10 cellular contexts compared by ENCODE assay signal in the genomic region with DNA sequence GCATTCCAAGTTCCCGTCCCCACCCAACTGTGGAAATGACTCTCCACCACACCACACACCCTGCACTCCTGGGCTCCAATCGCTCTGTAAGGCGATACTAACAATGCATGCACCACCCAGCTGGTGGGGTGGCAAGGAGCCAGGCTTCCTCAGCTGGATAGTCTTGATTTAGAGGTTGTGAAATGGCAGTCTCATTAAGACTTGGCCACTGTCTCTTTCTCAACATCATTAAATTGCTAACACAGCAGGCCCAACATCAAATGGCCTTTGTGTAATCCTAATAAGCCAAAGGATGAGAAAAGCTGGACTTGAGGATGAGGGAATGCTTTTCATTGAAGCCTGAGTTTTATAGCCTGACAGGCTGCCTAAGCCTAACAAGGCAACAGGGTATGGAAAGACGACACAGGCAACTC.
DNase-seq lines count a peak whose midpoint lies in the region; ATAC-seq and TF ChIP-seq lines count a peak whose summit lies in the region.
"Had no signal": no experiment of that assay in that cellular context is flagged by ENCODE, and none has a peak within 500 bp of the region (broad histone marks: within the 10 kb centered on the region; RNA-seq: fewer than 3 reads in every experiment).

No MANE protein-coding gene starts in this region.

- H3K4me1 ChIP-seq in RWPE2 (ENCODE audit: insufficient read depth, poor library complexity, severe bottlenecking) (peaks cover 17% of the 10 kb centered on the region), right atrium auricular region (peaks cover 0 to 14% of the 10 kb centered on the region in 2 donors)

- H3K27me3 ChIP-seq in RWPE2 (ENCODE audit: insufficient read depth, poor library complexity, severe bottlenecking), result no peaks in the 10 kb centered on the region
- no peaks in the 10 kb centered on the region for H3K27me3 ChIP-seq in right atrium auricular region
- H3K27me3 ChIP-seq: cardiac muscle cell had no signal

- no peaks in the 10 kb centered on the region for H3K9me3 Mint-ChIP-seq in activated naive CD4-positive, alpha-beta T cell treated with anti-CD3 and anti-CD28 coated beads for 36 hours
- no peaks in the 10 kb centered on the region for H3K9me3 Mint-ChIP-seq in natural killer cell treated with Interleukin-12 subunit alpha and Interleukin-12 subunit beta and Interleukin-15 and Interleukin-18, amount 100 ng/mL, for 72 hours

- intact Hi-C loops in activated naive CD4-positive, alpha-beta T cell treated with anti-CD3 and anti-CD28 coated beads for 36 hours (cut with micrococcal nuclease), result no loop called here

- CTCF ChIA-PET in activated naive CD4-positive, alpha-beta T cell treated with anti-CD3 and anti-CD28 coated beads for 36 hours (lab: Charles Lee), result no interaction called here

- H3K27ac Mint-ChIP-seq in activated naive CD4-positive, alpha-beta T cell treated with anti-CD3 and anti-CD28 coated beads for 36 hours, result no peak overlapping the region
- no peak overlapping the region for H3K27ac Mint-ChIP-seq in natural killer cell treated with Interleukin-12 subunit alpha and Interleukin-12 subunit beta and Interleukin-15 and Interleukin-18, amount 100 ng/mL, for 72 hours

- H3K27ac ChIP-seq in RWPE2 (ENCODE audit: poor library complexity, severe bottlenecking) (peak overlapping the region; percentile 64), right atrium auricular region (peak overlapping the region in 1 of 2 donors; percentile 17)
- H3K27ac ChIP-seq: 22Rv1, cardiac muscle cell had no signal

- no peak for TF ChIP-seq CTCF in RWPE2 (IDR thresholded peaks at IDR 0.05; ENCODE audit: poor library complexity, severe bottlenecking)
- TF ChIP-seq CTCF in right atrium auricular region (IDR thresholded peaks at IDR 0.05), result no peak

- peak; percentile 78 for ATAC-seq in RWPE2 (ENCODE audit: low read depth)
- ATAC-seq in natural killer cell treated with Interleukin-12 subunit alpha and Interleukin-12 subunit beta and Interleukin-15 and Interleukin-18, amount 100 ng/mL, for 72 hours, result no peak

- DNase-seq in DMS53 (lab: John Stamatoyannopoulos, UW) (peak; percentile 19), DMS53 treated with DMSO at 0.1 percent for 48 hours (lab: John Stamatoyannopoulos, UW; ENCODE audit: unreplicated experiment) (no peak), RWPE2 (ENCODE audit: low spot score) (peak; percentile 81), right atrium auricular region (ENCODE audit: low spot score) (peak; percentile 76), ureter (ENCODE audit: low spot score) (peak; percentile 76)
- no peak for DNase-seq in activated naive CD4-positive, alpha-beta T cell treated with anti-CD3 and anti-CD28 coated beads for 36 hours
- DNase-seq in natural killer cell treated with Interleukin-12 subunit alpha and Interleukin-12 subunit beta and Interleukin-15 and Interleukin-18, amount 100 ng/mL, for 72 hours (ENCODE audit: low spot score), result no peak
- no peak for DNase-seq in activated naive CD4-positive, alpha-beta T cell treated with anti-CD3 and anti-CD28 coated beads, Interleukin-2, amount 50 U/mL, for 16 hours

- H3K4me1 Mint-ChIP-seq in activated naive CD4-positive, alpha-beta T cell treated with anti-CD3 and anti-CD28 coated beads for 36 hours (ENCODE audit: low read depth), result peaks cover 23% of the 10 kb centered on the region
- H3K4me1 Mint-ChIP-seq in natural killer cell treated with Interleukin-12 subunit alpha and Interleukin-12 subunit beta and Interleukin-15 and Interleukin-18, amount 100 ng/mL, for 72 hours (ENCODE audit: low read depth in 2 of 2), result peaks cover 6 to 7% of the 10 kb centered on the region in 2 donors

- peaks cover 1% of the 10 kb centered on the region for H3K36me3 Mint-ChIP-seq in activated naive CD4-positive, alpha-beta T cell treated with anti-CD3 and anti-CD28 coated beads for 36 hours (ENCODE audit: low read depth)
- no peaks in the 10 kb centered on the region for H3K36me3 Mint-ChIP-seq in natural killer cell treated with Interleukin-12 subunit alpha and Interleukin-12 subunit beta and Interleukin-15 and Interleukin-18, amount 100 ng/mL, for 72 hours

- H3K9me3 ChIP-seq in RWPE2 (ENCODE audit: severe bottlenecking) (no peaks in the 10 kb centered on the region), right atrium auricular region (no peaks in the 10 kb centered on the region)

- H3K36me3 ChIP-seq in RWPE2 (ENCODE audit: low read depth) (no peaks in the 10 kb centered on the region), right atrium auricular region (no peaks in the 10 kb centered on the region)
- H3K36me3 ChIP-seq: cardiac muscle cell had no signal

- H3K4me3 Mint-ChIP-seq in activated naive CD4-positive, alpha-beta T cell treated with anti-CD3 and anti-CD28 coated beads for 36 hours, result no peak overlapping the region
- H3K4me3 Mint-ChIP-seq in natural killer cell treated with Interleukin-12 subunit alpha and Interleukin-12 subunit beta and Interleukin-15 and Interleukin-18, amount 100 ng/mL, for 72 hours, result no peak overlapping the region

- no peaks in the 10 kb centered on the region for H3K27me3 Mint-ChIP-seq in activated naive CD4-positive, alpha-beta T cell treated with anti-CD3 and anti-CD28 coated beads for 36 hours (ENCODE audit: low read depth)
- H3K27me3 Mint-ChIP-seq in natural killer cell treated with Interleukin-12 subunit alpha and Interleukin-12 subunit beta and Interleukin-15 and Interleukin-18, amount 100 ng/mL, for 72 hours, result peaks cover 5 to 17% of the 10 kb centered on the region in 2 donors

- H3K4me3 ChIP-seq in RWPE2 (ENCODE audit: severe bottlenecking), result no peak overlapping the region
- H3K4me3 ChIP-seq in right atrium auricular region, result no peak overlapping the region
- H3K4me3 ChIP-seq: cardiac muscle cell had no signal

Comparison
In these comparisons a context has a peak if more than half of its experiments do, and no peak if none do; other contexts are left out.
1. DNase-seq: peak in DMS53 (single experiment), RWPE2 (single experiment), right atrium auricular region (single experiment) and ureter (single experiment); none in DMS53 treated with DMSO at 0.1 percent for 48 hours (single experiment), activated naive CD4-positive, alpha-beta T cell treated with anti-CD3 and anti-CD28 coated beads for 36 hours (single experiment), natural killer cell treated with Interleukin-12 subunit alpha and Interleukin-12 subunit beta and Interleukin-15 and Interleukin-18, amount 100 ng/mL, for 72 hours (single experiment) and activated naive CD4-positive, alpha-beta T cell treated with anti-CD3 and anti-CD28 coated beads, Interleukin-2, amount 50 U/mL, for 16 hours (single experiment).